Comparison of ENCODE assay signal across 26 cellular contexts in genomic region chr6:141259832-141260231, GRCh38.
"Had no signal": no experiment of that assay in that cellular context is flagged by ENCODE, and none has a peak within 500 bp of the region (broad histone marks: within the 10 kb centered on the region; RNA-seq: fewer than 3 reads in every experiment).

No MANE protein-coding gene starts in this region.

- ATAC-seq: activated CD8-positive, alpha-beta T cell treated with anti-CD3 and anti-CD28 coated beads for 36 hours; activated T-cell treated with anti-CD3 and anti-CD28 coated beads, Interleukin-2, amount 50 U/mL, for 72 hours; activated T-helper 17 cell treated with anti-CD3 and anti-CD28 coated beads, Interleukin-2, amount 50 U/mL, for 72 hours; body of pancreas had no signal

- FAIRE-seq: astrocyte had no signal

- H3K4me3 ChIP-seq: adrenal gland, body of pancreas, breast epithelium, SJCRH30, SK-N-MC had no signal

- DNase-seq: activated CD4-positive, alpha-beta T cell treated with anti-CD3 and anti-CD28 coated beads, Interleukin-2, amount 10 ng/mL, durations not matched to agents 24 days and 14 days; activated CD4-positive, alpha-beta T cell treated with anti-CD3 and anti-CD28 coated beads, Interleukin-2, amount 50 U/mL, for 4 hours; activated CD8-positive, alpha-beta T cell treated with anti-CD3 and anti-CD28 coated beads for 36 hours; activated gamma-delta T cell; activated naive CD4-positive, alpha-beta T cell treated with Interleukin-2 at 50 U/mL for 16 hours; activated naive CD8-positive, alpha-beta T cell treated with anti-CD3 and anti-CD28 coated beads, Interleukin-2, amount 10 ng/mL, durations not matched to agents 7 days and 5 days; activated T-cell treated with anti-CD3 and anti-CD28 coated beads, Interleukin-2, amount 50 U/mL, for 1 hour; activated T-cell treated with anti-CD3 and anti-CD28 coated beads, Interleukin-2, amount 50 U/mL, for 72 hours; adrenal gland; body of pancreas; Karpas-422; KBM-7; NCI-H1105 treated with DMSO at 0.1 percent for 48 hours; NCI-H1436; NCI-H1694; NCI-H2029; NCI-H345; NCI-H524 treated with DMSO at 0.1 percent for 48 hours; OCI-M1; SHP77; SJCRH30; T1000 had no signal

- H3K4me1 ChIP-seq: body of pancreas, breast epithelium, SJCRH30 had no signal

- H3K9me3 ChIP-seq: adrenal gland, body of pancreas, breast epithelium, SJCRH30 had no signal

- H3K36me3 ChIP-seq: adrenal gland, breast epithelium, SJCRH30 had no signal

- H3K27ac ChIP-seq: adrenal gland, body of pancreas, breast epithelium, SJCRH30, SK-N-MC had no signal

- H3K27me3 ChIP-seq: adrenal gland, body of pancreas, breast epithelium, SJCRH30 had no signal
